ENCODE assay signal across 1 cellular context in genomic region chr19:47391510-47392223, GRCh38.
A peak's percentile ranks its signal among the peaks of the same experiment; 100 is the strongest.
TF ChIP-seq lines count a peak whose summit lies in the region.

No MANE protein-coding gene starts in this region.

TF ChIP-seq in K562, 482 proteins besides CTCF, POLR2A, EP300 and RAD21 (continued from another document and continues in another):
- TF ChIP-seq HDAC8 (tag; IDR thresholded peaks at IDR 0.05) = no peak
- no peak for TF ChIP-seq MAZ (CRISPR knock-in tag; conservative IDR thresholded peaks at IDR 0.05 in 1 of 2, IDR thresholded peaks at IDR 0.05 in 1 of 2)
- no peak for TF ChIP-seq ZNF431 (CRISPR knock-in tag; IDR thresholded peaks at IDR 0.05)
- TF ChIP-seq TEAD1 (CRISPR knock-in tag; IDR thresholded peaks at IDR 0.05) = 0 out of 4 replicates have a peak, but pooled peaks of 1 of the 2 experiments have one; percentile 41
- no peak for TF ChIP-seq HES1 (IDR thresholded peaks at IDR 0.05; ENCODE audit: low read depth)
- no peak for TF ChIP-seq MEF2D (tag; conservative IDR thresholded peaks at IDR 0.05; ENCODE audit: low read depth)
- no peak for TF ChIP-seq ARID4B (CRISPR knock-in tag; IDR thresholded peaks at IDR 0.05)
- TF ChIP-seq MYBL2 (IDR thresholded peaks at IDR 0.05; ENCODE audit: low read depth) = no peak
- TF ChIP-seq MYBL2 (CRISPR knock-in tag; IDR thresholded peaks at IDR 0.05; ENCODE audit: borderline replicate concordance) = no peak
- no peak for TF ChIP-seq NFRKB (IDR thresholded peaks at IDR 0.05; ENCODE audit: low read depth)
- TF ChIP-seq ZNF197 (CRISPR knock-in tag; IDR thresholded peaks at IDR 0.05; ENCODE audit: low read depth) = no peak
- no peak for TF ChIP-seq ZNF239 (CRISPR knock-in tag; IDR thresholded peaks at IDR 0.05)
- TF ChIP-seq HDAC2 (IDR thresholded peaks at IDR 0.05) = no peak
- peak; percentile 23; the same call in 1 of the 2 replicates for TF ChIP-seq ATF7 (IDR thresholded peaks at IDR 0.05)
- no peak for TF ChIP-seq BCOR (IDR thresholded peaks at IDR 0.05)
- TF ChIP-seq DEAF1 (CRISPR knock-in tag; IDR thresholded peaks at IDR 0.05) = peak; percentile 79
- no peak for TF ChIP-seq SIN3A (IDR thresholded peaks at IDR 0.05; ENCODE audit: borderline replicate concordance in 2 of 2, control insufficient read depth in 1 of 2, low read depth in 2 of 2, low read length in 2 of 2)
- TF ChIP-seq ETV1 (tag; conservative IDR thresholded peaks at IDR 0.05; ENCODE audit: low read depth) = no peak
- no peak for TF ChIP-seq USF1 (CRISPR knock-in tag; IDR thresholded peaks at IDR 0.05)
- TF ChIP-seq NCOA1 (IDR thresholded peaks at IDR 0.05; ENCODE audit: low read depth) = no peak
- 0 out of 2 replicates have a peak, but pooled peaks have one; percentile 30 for TF ChIP-seq CC2D1A (IDR thresholded peaks at IDR 0.05)
- TF ChIP-seq POLR2B (IDR thresholded peaks at IDR 0.05; ENCODE audit: low read depth, partially characterized antibody) = no peak
- TF ChIP-seq PURB (CRISPR knock-in tag; IDR thresholded peaks at IDR 0.05; ENCODE audit: low read depth) = no peak
- TF ChIP-seq SREBF2 (CRISPR knock-in tag; IDR thresholded peaks at IDR 0.05) = no peak
- no peak for TF ChIP-seq ZBTB40 (IDR thresholded peaks at IDR 0.05)
- TF ChIP-seq ZBTB40 (CRISPR knock-in tag; IDR thresholded peaks at IDR 0.05) = no peak
- no peak for TF ChIP-seq ETS2 (tag; IDR thresholded peaks at IDR 0.05; ENCODE audit: borderline replicate concordance, poor library complexity, severe bottlenecking)
- no peak for TF ChIP-seq ZNF280A (IDR thresholded peaks at IDR 0.05; ENCODE audit: low read depth, partially characterized antibody)
- TF ChIP-seq HDAC3 (IDR thresholded peaks at IDR 0.05; ENCODE audit: borderline replicate concordance, partially characterized antibody) = no peak
- no peak for TF ChIP-seq CBFA2T2 (conservative IDR thresholded peaks at IDR 0.05)
- TF ChIP-seq THRB (CRISPR knock-in tag; conservative IDR thresholded peaks at IDR 0.05) = no peak
- TF ChIP-seq XRCC5 (IDR thresholded peaks at IDR 0.05; ENCODE audit: low read depth, low read length) = 0 out of 2 replicates have a peak, but pooled peaks have one; percentile 16
- TF ChIP-seq FIP1L1 (IDR thresholded peaks at IDR 0.05; ENCODE audit: low read depth, low read length, poor library complexity, severe bottlenecking) = no peak
- TF ChIP-seq ZBTB17 (CRISPR knock-in tag; IDR thresholded peaks at IDR 0.05) = no peak
- TF ChIP-seq ZKSCAN1 (IDR thresholded peaks at IDR 0.05; ENCODE audit: low read depth, low read length) = no peak
- TF ChIP-seq HDGF (IDR thresholded peaks at IDR 0.05) = no peak
- TF ChIP-seq ZBTB11 (CRISPR knock-in tag; IDR thresholded peaks at IDR 0.05) = no peak
- TF ChIP-seq ZNF146 (CRISPR knock-in tag; IDR thresholded peaks at IDR 0.05; ENCODE audit: unreplicated experiment) = no peak
